Comparison of ENCODE assay signal across 1 cellular context in the genomic region with DNA sequence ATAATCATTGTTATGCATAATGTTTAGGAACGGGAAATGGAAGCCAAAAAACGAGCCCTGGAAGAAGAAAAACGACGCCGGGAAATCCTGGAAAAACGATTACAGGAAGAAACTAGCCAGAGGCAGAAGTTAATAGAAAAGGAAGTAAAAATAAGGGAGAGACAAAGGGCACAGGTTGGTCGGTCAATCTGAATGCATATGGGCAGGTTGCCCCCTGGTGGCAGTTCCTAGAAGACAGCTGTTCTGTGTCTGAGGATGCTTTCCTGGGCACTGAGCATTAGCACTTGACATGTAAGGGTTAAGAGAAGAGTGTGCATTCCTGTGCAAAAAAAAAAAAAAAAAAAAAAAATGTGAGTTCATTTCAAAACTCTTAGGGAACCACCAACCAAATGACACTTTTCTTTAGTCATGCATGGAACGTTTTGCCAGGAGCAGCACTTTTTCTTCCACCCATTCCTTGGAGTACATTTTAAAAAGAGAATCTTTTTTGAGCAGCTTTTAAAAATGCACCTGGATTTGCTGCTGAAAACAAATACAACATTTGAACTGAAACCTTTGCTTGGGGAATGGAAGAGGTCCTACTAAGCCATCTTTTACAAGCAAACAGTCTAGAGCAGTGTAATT.
TF ChIP-seq lines count a peak whose summit lies in the region.

No MANE protein-coding gene starts in this region.

TF ChIP-seq in HEK293, 187 proteins besides CTCF, POLR2A, EP300 and RAD21 (continued from another document):
- no peak for TF ChIP-seq ZNF791 (tag by site-specific recombination; IDR thresholded peaks at IDR 0.05)
- TF ChIP-seq ZNF366 (tag by site-specific recombination; conservative IDR thresholded peaks at IDR 0.05): peak; percentile 53; the same call in 1 of the 2 replicates
- TF ChIP-seq, protein P1, sequence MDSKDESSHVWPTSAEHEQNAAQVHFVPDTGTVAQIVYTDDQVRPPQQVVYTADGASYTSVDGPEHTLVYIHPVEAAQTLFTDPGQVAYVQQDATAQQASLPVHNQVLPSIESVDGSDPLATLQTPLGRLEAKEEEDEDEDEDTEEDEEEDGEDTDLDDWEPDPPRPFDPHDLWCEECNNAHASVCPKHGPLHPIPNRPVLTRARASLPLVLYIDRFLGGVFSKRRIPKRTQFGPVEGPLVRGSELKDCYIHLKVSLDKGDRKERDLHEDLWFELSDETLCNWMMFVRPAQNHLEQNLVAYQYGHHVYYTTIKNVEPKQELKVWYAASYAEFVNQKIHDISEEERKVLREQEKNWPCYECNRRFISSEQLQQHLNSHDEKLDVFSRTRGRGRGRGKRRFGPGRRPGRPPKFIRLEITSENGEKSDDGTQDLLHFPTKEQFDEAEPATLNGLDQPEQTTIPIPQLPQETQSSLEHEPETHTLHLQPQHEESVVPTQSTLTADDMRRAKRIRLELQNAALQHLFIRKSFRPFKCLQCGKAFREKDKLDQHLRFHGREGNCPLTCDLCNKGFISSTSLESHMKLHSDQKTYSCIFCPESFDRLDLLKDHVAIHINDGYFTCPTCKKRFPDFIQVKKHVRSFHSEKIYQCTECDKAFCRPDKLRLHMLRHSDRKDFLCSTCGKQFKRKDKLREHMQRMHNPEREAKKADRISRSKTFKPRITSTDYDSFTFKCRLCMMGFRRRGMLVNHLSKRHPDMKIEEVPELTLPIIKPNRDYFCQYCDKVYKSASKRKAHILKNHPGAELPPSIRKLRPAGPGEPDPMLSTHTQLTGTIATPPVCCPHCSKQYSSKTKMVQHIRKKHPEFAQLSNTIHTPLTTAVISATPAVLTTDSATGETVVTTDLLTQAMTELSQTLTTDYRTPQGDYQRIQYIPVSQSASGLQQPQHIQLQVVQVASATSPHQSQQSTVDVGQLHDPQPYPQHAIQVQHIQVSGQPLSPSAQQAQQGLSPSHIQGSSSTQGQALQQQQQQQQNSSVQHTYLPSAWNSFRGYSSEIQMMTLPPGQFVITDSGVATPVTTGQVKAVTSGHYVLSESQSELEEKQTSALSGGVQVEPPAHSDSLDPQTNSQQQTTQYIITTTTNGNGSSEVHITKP (tag by site-specific recombination; IDR thresholded peaks at IDR 0.05): 0 out of 2 replicates have a peak, but pooled peaks have one; percentile 10
- no peak for TF ChIP-seq ZBTB11 (tag by site-specific recombination; conservative IDR thresholded peaks at IDR 0.05; ENCODE audit: low read depth)
- no peak for TF ChIP-seq OVOL3 (tag by site-specific recombination; IDR thresholded peaks at IDR 0.05)
- TF ChIP-seq ZNF654 (tag by site-specific recombination; IDR thresholded peaks at IDR 0.05; ENCODE audit: low read depth): peak; percentile 72
- no peak for TF ChIP-seq ZNF488 (tag by site-specific recombination; IDR thresholded peaks at IDR 0.05)
- TF ChIP-seq PATZ1 (tag by site-specific recombination; IDR thresholded peaks at IDR 0.05): no peak
- 0 out of 2 replicates have a peak, but pooled peaks have one; percentile 21 for TF ChIP-seq ZNF629 (tag by site-specific recombination; IDR thresholded peaks at IDR 0.05)
- TF ChIP-seq, protein P2, sequence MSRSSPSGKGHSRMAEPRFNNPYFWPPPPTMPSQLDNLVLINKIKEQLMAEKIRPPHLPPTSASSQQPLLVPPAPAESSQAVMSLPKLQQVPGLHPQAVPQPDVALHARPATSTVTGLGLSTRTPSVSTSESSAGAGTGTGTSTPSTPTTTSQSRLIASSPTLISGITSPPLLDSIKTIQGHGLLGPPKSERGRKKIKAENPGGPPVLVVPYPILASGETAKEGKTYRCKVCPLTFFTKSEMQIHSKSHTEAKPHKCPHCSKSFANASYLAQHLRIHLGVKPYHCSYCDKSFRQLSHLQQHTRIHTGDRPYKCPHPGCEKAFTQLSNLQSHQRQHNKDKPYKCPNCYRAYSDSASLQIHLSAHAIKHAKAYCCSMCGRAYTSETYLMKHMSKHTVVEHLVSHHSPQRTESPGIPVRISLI (tag by site-specific recombination; IDR thresholded peaks at IDR 0.05): peak; percentile 60; the same call in 1 of the 2 replicates
- no peak for TF ChIP-seq ZNF510 (tag by site-specific recombination; IDR thresholded peaks at IDR 0.05; ENCODE audit: insufficient replicate concordance)
- no peak for TF ChIP-seq BCL11A (tag by site-specific recombination; IDR thresholded peaks at IDR 0.05; ENCODE audit: low read depth)
- TF ChIP-seq PRDM1 (tag by site-specific recombination; IDR thresholded peaks at IDR 0.05): peak; percentile 37; the same call in 1 of the 2 replicates
- TF ChIP-seq ZNF274 (IDR thresholded peaks at IDR 0.05; ENCODE audit: low read length): no peak
- no peak for TF ChIP-seq ZNF274 (tag by site-specific recombination; IDR thresholded peaks at IDR 0.05; ENCODE audit: borderline replicate concordance)
- no peak for TF ChIP-seq ZNF155 (tag by site-specific recombination; IDR thresholded peaks at IDR 0.05)
- TF ChIP-seq HOXA7 (CRISPR knock-in tag; IDR thresholded peaks at IDR 0.05; ENCODE audit: borderline replicate concordance): no peak
- TF ChIP-seq ZNF221 (tag by site-specific recombination; IDR thresholded peaks at IDR 0.05; ENCODE audit: borderline replicate concordance): no peak
- TF ChIP-seq ZNF747 (tag by site-specific recombination; IDR thresholded peaks at IDR 0.05): no peak
TF ChIP-seq in HEK293: peak in this region for 9.
